Comparison of ENCODE assay signal across 9 cellular contexts in the genomic region with DNA sequence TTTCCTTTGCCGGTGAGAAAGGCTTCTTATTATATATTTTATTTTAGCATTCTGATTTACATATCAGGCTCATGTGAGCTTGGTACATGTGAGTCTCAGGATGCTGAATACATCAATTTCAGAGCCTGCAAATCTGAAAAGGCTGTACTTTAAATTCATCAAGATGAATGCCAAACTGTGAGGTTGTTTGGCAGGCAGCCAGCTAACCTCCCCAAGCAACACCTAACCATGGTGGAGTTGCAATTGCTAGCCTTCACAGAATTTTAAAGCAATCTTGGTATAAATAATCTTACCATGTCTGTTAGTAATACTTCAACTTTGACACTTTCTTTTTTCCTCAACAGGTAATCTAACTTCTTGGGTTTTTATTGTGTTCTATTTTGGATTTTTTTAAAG.
DNase-seq lines count a peak whose midpoint lies in the region; ATAC-seq lines count a peak whose summit lies in the region.
"Had no signal": no experiment of that assay in that cellular context is flagged by ENCODE, and none has a peak within 500 bp of the region (broad histone marks: within the 10 kb centered on the region; RNA-seq: fewer than 3 reads in every experiment).

No MANE protein-coding gene starts in this region.

- peaks cover 4% of the 10 kb centered on the region in 2 donors for H3K9me3 Mint-ChIP-seq in activated naive CD4-positive, alpha-beta T cell treated with anti-CD3 and anti-CD28 coated beads, Interleukin-2, amount 50 U/mL, for 72 hours

- H3K36me3 Mint-ChIP-seq in activated naive CD4-positive, alpha-beta T cell treated with anti-CD3 and anti-CD28 coated beads, Interleukin-2, amount 50 U/mL, for 72 hours, result peaks cover 0 to 4% of the 10 kb centered on the region in 2 donors

- DNase-seq in DMS153 treated with DMSO at 0.1 percent for 48 hours (lab: John Stamatoyannopoulos, UW; ENCODE audit: unreplicated experiment) (peak; percentile 1), DMS153 (lab: John Stamatoyannopoulos, UW) (no peak), NCI-H226 (peak; percentile 46), left lobe of liver (ENCODE audit: low spot score) (peak; percentile 49), globus pallidus (ENCODE audit: low spot score) (no peak), NCI-H510A treated with DMSO at 0.1 percent for 48 hours (lab: John Stamatoyannopoulos, UW) (no peak)
- DNase-seq in activated naive CD4-positive, alpha-beta T cell treated with anti-CD3 and anti-CD28 coated beads, Interleukin-2, amount 50 U/mL, for 72 hours (ENCODE audit: low spot score in 2 of 2), result no peak
- DNase-seq: activated CD4-positive, alpha-beta T cell treated with anti-CD3 and anti-CD28 coated beads for 1 hour had no signal

- H3K27ac Mint-ChIP-seq in activated naive CD4-positive, alpha-beta T cell treated with anti-CD3 and anti-CD28 coated beads, Interleukin-2, amount 50 U/mL, for 72 hours, result no peak overlapping the region

- ATAC-seq in HG02798 (IDR thresholded peaks at IDR 0.05; ENCODE audit: poor library complexity, unreplicated experiment) (peak; percentile 36), left lobe of liver (peak; percentile 29)
- ATAC-seq in activated naive CD4-positive, alpha-beta T cell treated with anti-CD3 and anti-CD28 coated beads, Interleukin-2, amount 50 U/mL, for 72 hours, result no peak

Comparison
In these comparisons a context has a peak if more than half of its experiments do, and no peak if none do; other contexts are left out.
1. DNase-seq: peak in DMS153 treated with DMSO at 0.1 percent for 48 hours (single experiment), NCI-H226 (single experiment) and left lobe of liver (single experiment); none in DMS153 (single experiment), globus pallidus (single experiment), activated naive CD4-positive, alpha-beta T cell treated with anti-CD3 and anti-CD28 coated beads, Interleukin-2, amount 50 U/mL, for 72 hours (0 of 2) and NCI-H510A treated with DMSO at 0.1 percent for 48 hours (single experiment).
2. ATAC-seq: peak in HG02798 (single experiment) and left lobe of liver (single experiment); none in activated naive CD4-positive, alpha-beta T cell treated with anti-CD3 and anti-CD28 coated beads, Interleukin-2, amount 50 U/mL, for 72 hours (0 of 2).